Comparison of ENCODE assay signal across 11 cellular contexts in the genomic region with DNA sequence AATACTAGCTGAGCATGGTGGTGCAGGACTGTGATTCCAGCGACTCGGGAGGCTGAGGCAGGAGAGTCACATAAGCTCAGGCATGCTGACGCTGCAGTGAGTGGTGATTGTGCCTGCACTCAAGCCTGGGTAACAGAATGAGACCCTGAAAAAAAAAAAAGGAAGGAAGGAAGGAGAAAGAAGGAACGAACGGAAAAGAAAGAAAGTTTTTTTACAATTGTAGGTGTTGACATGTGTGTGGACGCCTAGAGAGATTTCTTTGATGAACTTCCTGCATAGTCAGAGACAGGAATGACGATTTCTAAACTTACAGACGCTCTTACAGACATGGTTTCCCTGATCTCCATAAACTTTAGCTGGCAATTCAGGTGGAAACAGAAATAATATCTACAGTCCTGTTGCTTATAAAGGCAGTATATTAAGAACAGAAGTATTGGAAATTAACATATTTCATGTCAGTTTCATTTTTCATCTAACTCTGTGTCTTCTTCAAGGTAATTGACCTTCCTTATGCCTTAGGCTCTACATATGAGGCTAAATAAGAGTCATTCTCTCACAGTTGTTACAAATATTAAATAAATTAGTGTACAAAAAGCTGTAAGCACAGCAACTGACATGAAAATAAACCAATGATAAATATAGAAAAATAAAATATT. TPM values are rescaled to one million over a fixed set of nuclear protein-coding genes. Genes with fewer than 3 reads are reported as not detected.
A peak's percentile ranks its signal among the peaks of the same experiment; 100 is the strongest.
DNase-seq lines count a peak whose midpoint lies in the region; ATAC-seq and TF ChIP-seq lines count a peak whose summit lies in the region.
"Had no signal": no experiment of that assay in that cellular context is flagged by ENCODE, and none has a peak within 500 bp of the region (broad histone marks: within the 10 kb centered on the region; RNA-seq: fewer than 3 reads in every experiment).

No MANE protein-coding gene starts in this region.

- H3K79me2 ChIP-seq in mammary epithelial cell (ENCODE audit: insufficient read depth, low read length) (no peaks in the 10 kb centered on the region), OCI-LY1 (ENCODE audit: insufficient read depth, low read length) (peaks cover 47% of the 10 kb centered on the region)

- no peaks in the 10 kb centered on the region for H4K20me1 ChIP-seq in mammary epithelial cell (ENCODE audit: insufficient read depth, low read length)
- no peaks in the 10 kb centered on the region for H4K20me1 ChIP-seq in OCI-LY1 (ENCODE audit: insufficient read depth, low read length)

- H2AFZ ChIP-seq in mammary epithelial cell (ENCODE audit: low read depth, low read length): no peak overlapping the region
- H2AFZ ChIP-seq in OCI-LY1 (ENCODE audit: low read length): no peak overlapping the region

- H3K27ac Mint-ChIP-seq in MCF 10A (ENCODE audit: low read depth, unreplicated experiment): no peak overlapping the region

- H3K9me3 Mint-ChIP-seq in MCF 10A (ENCODE audit: unreplicated experiment): peaks cover 5% of the 10 kb centered on the region

- H3K4me1 ChIP-seq in mammary epithelial cell (ENCODE audit: insufficient read depth, low read length) (no peaks in the 10 kb centered on the region), OCI-LY1 (ENCODE audit: insufficient read depth, low read length, severe bottlenecking) (peaks cover 47% of the 10 kb centered on the region), suprapubic skin (no peaks in the 10 kb centered on the region)
- H3K4me1 ChIP-seq: Caco-2 had no signal

- no peak for TF ChIP-seq POLR2A in suprapubic skin (IDR thresholded peaks at IDR 0.05)

- intact Hi-C loops in mammary epithelial cell (cut with micrococcal nuclease) (no loop called here), MCF 10A (cut with micrococcal nuclease) (no loop called here)

- no peak overlapping the region for H3K4me3 Mint-ChIP-seq in MCF 10A (ENCODE audit: unreplicated experiment)

- no peak for TF ChIP-seq CTCF in mammary epithelial cell (conservative IDR thresholded peaks at IDR 0.05 in 1 of 2, IDR thresholded peaks at IDR 0.05 in 1 of 2; ENCODE audit: extremely low read depth in 1 of 2, insufficient read depth in 1 of 2, low read depth in 1 of 2, low read length in 2 of 2)
- no peak for TF ChIP-seq CTCF in MCF 10A (IDR thresholded peaks at IDR 0.05; ENCODE audit: unreplicated experiment)
- no peak for TF ChIP-seq CTCF in OCI-LY1 (IDR thresholded peaks at IDR 0.05; ENCODE audit: low read length)
- no peak for TF ChIP-seq CTCF in choroid plexus epithelial cell (conservative IDR thresholded peaks at IDR 0.05; ENCODE audit: low read depth, low read length)
- TF ChIP-seq CTCF in suprapubic skin (IDR thresholded peaks at IDR 0.05): no peak

- H3K4me2 ChIP-seq in mammary epithelial cell (ENCODE audit: insufficient read depth, low read depth, low read length) (peak overlapping the region; percentile 55), OCI-LY1 (ENCODE audit: low read length) (peak overlapping the region; percentile 63)

- H3K27ac ChIP-seq in mammary epithelial cell (ENCODE audit: insufficient read depth, low read depth, low read length) (no peak overlapping the region), OCI-LY1 (ENCODE audit: low read depth, low read length, poor library complexity, severe bottlenecking) (peak overlapping the region; percentile 16), suprapubic skin (no peak overlapping the region)

- no peaks in the 10 kb centered on the region for H3K36me3 ChIP-seq in mammary epithelial cell (ENCODE audit: insufficient read depth, low read length)
- no peaks in the 10 kb centered on the region for H3K36me3 ChIP-seq in OCI-LY1 (ENCODE audit: insufficient read depth, low read length)
- no peaks in the 10 kb centered on the region for H3K36me3 ChIP-seq in suprapubic skin

- H3K4me3 ChIP-seq in mammary epithelial cell (replicated peaks in 1 of 3; ENCODE audit: insufficient read depth in 1 of 3, low read depth in 2 of 3, low read length in 3 of 3) (no peak overlapping the region), OCI-LY1 (ENCODE audit: low read depth, low read length, poor library complexity, severe bottlenecking) (peak overlapping the region; percentile 43), choroid plexus epithelial cell (ENCODE audit: low read depth, low read length) (no peak overlapping the region), suprapubic skin (peak overlapping the region; percentile 13)

- in situ Hi-C loops in mammary epithelial cell (cut with MboI; ENCODE audit: low sequenced_read_pairs in 2 of 2): no loop called here

- H3K9ac ChIP-seq in mammary epithelial cell (ENCODE audit: insufficient read depth, low read length) (no peak overlapping the region), OCI-LY1 (ENCODE audit: low read length) (peak overlapping the region; percentile 28)

- no peaks in the 10 kb centered on the region for H3K36me3 Mint-ChIP-seq in MCF 10A (ENCODE audit: insufficient read depth, unreplicated experiment)

- no peak for DNase-seq in mammary epithelial cell
- DNase-seq in MCF 10A (ENCODE audit: unreplicated experiment): no peak
- DNase-seq in choroid plexus epithelial cell (ENCODE audit: low read depth): peak; percentile 63
- no peak for DNase-seq in suprapubic skin (ENCODE audit: low spot score in 2 of 2)
- no peak for DNase-seq in 8988T
- no peak for DNase-seq in ureter (ENCODE audit: low spot score)
- DNase-seq: Caco-2, head of caudate nucleus, NCI-H187 treated with DMSO at 0.1 percent for 48 hours had no signal

- no peaks in the 10 kb centered on the region for H3K9me2 ChIP-seq in OCI-LY1 (ENCODE audit: low read depth, low read length)

- H3K9me3 ChIP-seq in mammary epithelial cell (replicated peaks; ENCODE audit: insufficient read depth, low read length) (no peaks in the 10 kb centered on the region), OCI-LY1 (ENCODE audit: low read length) (no peaks in the 10 kb centered on the region), suprapubic skin (no peaks in the 10 kb centered on the region)
- H3K9me3 ChIP-seq: Caco-2 had no signal

- H3F3A ChIP-seq in OCI-LY1 (ENCODE audit: insufficient read depth, low read length): no peaks in the 10 kb centered on the region

- H3K4me1 Mint-ChIP-seq in MCF 10A (ENCODE audit: insufficient read depth, unreplicated experiment): peaks cover 5% of the 10 kb centered on the region

- dilution Hi-C loops in mammary epithelial cell (cut with HindIII; ENCODE audit: low sequenced_read_pairs): no loop called here

- POLR2A ChIA-PET in MCF 10A (lab: Yijun Ruan, JAX): interaction anchor here (0.6 kb wide), 1 partner anchor 1173 kb away, joined by 3 read pairs; no protein-coding TSS in a partner anchor

- WGBS in mammary epithelial cell (ENCODE audit: low coverage, missing lambda C conversion rate): 56% methylated on average over 7 of the region's 8 CpGs
- WGBS in suprapubic skin: 54% methylated on average over 8 of the region's 8 CpGs

- CTCF ChIA-PET in mammary epithelial cell (lab: Charles Lee; ENCODE audit: low non-redundant PET): no interaction called here
- CTCF ChIA-PET in MCF 10A (lab: Yijun Ruan, JAX): no interaction called here

- H3K27me3 ChIP-seq in mammary epithelial cell (ENCODE audit: insufficient read depth, low read length) (no peaks in the 10 kb centered on the region), OCI-LY1 (ENCODE audit: insufficient read depth, low read length) (no peaks in the 10 kb centered on the region), suprapubic skin (no peaks in the 10 kb centered on the region)

- no peak for TF ChIP-seq EP300 in suprapubic skin (IDR thresholded peaks at IDR 0.05)

- H3K27me3 Mint-ChIP-seq in MCF 10A (ENCODE audit: insufficient read depth, unreplicated experiment): no peaks in the 10 kb centered on the region

- no TSS peak for BruUV-seq in mammary epithelial cell (replicated peaks; lab: Mats Ljungman, UMichigan)
- BruUV-seq in MCF 10A (replicated peaks; lab: Mats Ljungman, UMichigan): no TSS peak

- ATAC-seq in GM18858 (IDR thresholded peaks at IDR 0.05; ENCODE audit: unreplicated experiment): no peak

RNA-seq across cellular contexts. Expression of a gene that starts 4.1 kb away (rescaled TPM):
- total RNA-seq in mammary epithelial cell (not detected), MCF 10A (2022) (2.3 and 6.8 TPM in 2 replicates), suprapubic skin (1 to 10 TPM in 1 of 4 donors, under 1 TPM in 3; 0.80 to 1.9 (median 0.93) TPM), ureter (8.3 TPM)
- polyA plus RNA-seq in mammary epithelial cell: not detected
- polyA minus RNA-seq in mammary epithelial cell: not detected
- total RNA-seq: Caco-2 had no signal

Comparison
In these comparisons a context has a peak if more than half of its experiments do, and no peak if none do; other contexts are left out.
1. H3K4me3 ChIP-seq: peak in OCI-LY1 (single experiment) and suprapubic skin (single experiment); none in mammary epithelial cell (0 of 3) and choroid plexus epithelial cell (single experiment).